1 cellular context compared by ENCODE assay signal in genomic region chr13:53143757-53144320, GRCh38.
TF ChIP-seq lines count a peak whose summit lies in the region.

No MANE protein-coding gene starts in this region.

TF ChIP-seq in K562, 482 proteins besides CTCF, POLR2A, EP300 and RAD21 (continued from another document):
- TF ChIP-seq CEBPG (CRISPR knock-in tag; IDR thresholded peaks at IDR 0.05) (no peak), CEBPG (tag; conservative IDR thresholded peaks at IDR 0.05 in 1 of 2, IDR thresholded peaks at IDR 0.05 in 1 of 2) (peak; percentile 44 to 96; a peak in 3 of 4 replicates), IRF9 (tag; IDR thresholded peaks at IDR 0.05) (0 out of 2 replicates have a peak, but pooled peaks have one; percentile 18), MLX (CRISPR knock-in tag; conservative IDR thresholded peaks at IDR 0.05) (no peak), RNF2 (IDR thresholded peaks at IDR 0.05) (no peak), ZNF431 (CRISPR knock-in tag; IDR thresholded peaks at IDR 0.05) (no peak), MAFF (IDR thresholded peaks at IDR 0.05; ENCODE audit: low read length) (no peak)
- TF ChIP-seq, protein P1, sequence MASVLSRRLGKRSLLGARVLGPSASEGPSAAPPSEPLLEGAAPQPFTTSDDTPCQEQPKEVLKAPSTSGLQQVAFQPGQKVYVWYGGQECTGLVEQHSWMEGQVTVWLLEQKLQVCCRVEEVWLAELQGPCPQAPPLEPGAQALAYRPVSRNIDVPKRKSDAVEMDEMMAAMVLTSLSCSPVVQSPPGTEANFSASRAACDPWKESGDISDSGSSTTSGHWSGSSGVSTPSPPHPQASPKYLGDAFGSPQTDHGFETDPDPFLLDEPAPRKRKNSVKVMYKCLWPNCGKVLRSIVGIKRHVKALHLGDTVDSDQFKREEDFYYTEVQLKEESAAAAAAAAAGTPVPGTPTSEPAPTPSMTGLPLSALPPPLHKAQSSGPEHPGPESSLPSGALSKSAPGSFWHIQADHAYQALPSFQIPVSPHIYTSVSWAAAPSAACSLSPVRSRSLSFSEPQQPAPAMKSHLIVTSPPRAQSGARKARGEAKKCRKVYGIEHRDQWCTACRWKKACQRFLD (CRISPR knock-in tag; IDR thresholded peaks at IDR 0.05), result no peak
- TF ChIP-seq, protein P2, sequence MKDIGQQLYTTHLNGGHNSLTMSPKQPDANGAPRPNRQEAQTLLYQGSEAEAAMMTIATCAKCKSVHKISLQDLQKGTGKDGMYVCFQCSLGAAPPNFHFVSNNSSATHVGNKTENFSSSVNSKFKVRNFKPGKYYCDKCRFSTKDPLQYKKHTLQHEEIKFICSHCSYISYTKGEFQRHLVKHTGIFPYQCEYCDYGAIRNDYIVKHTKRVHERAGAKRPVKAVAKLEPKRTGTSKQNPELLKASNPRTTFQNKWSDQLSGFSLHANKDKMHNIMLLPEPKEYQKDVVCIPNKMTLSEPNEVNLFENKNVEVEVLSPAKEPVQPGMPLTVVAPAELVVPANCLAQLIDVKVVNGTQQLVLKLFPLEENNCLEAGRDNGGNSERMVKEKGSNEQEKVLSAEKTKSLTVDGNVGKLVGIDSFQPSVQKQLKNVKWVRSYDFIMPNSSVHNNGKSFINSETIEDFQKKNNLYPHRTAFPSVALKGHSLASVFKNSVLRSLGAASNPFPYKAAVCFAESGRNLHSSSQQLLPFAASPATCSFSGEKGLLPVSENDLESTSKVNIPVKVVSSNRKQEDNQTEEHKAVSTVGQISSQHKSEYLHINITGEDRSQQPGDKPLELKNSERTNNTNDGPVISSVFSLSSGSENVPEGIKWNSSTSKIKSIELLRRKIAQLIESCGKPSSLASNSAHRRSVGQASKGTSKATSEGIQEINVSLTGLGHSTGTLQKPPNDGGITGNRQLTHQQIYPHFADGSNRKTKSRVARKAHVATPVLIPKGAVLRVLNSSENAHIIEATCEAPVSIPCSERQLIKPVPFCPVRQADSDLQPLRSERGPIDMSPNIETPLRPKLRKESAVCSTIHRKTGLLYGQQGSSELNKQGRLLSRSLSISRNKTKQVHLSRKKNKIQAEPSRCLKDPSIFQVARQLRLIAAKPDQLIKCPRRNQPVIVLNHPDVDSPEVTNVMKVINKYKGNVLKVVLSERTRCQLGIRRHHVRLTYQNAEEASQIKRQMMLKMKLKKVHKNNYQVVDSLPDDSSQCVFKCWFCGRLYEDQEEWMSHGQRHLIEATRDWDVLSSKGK (CRISPR knock-in tag; IDR thresholded peaks at IDR 0.05), result no peak
